18 cellular contexts compared by ENCODE assay signal in genomic region chr5:68404246-68404645, GRCh38.
DNase-seq lines count a peak whose midpoint lies in the region; ATAC-seq, FAIRE-seq and TF ChIP-seq lines count a peak whose summit lies in the region.
"Had no signal": no experiment of that assay in that cellular context is flagged by ENCODE, and none has a peak within 500 bp of the region (broad histone marks: within the 10 kb centered on the region; RNA-seq: fewer than 3 reads in every experiment).

No MANE protein-coding gene starts in this region.

- TF ChIP-seq RAD21 in A549 (conservative IDR thresholded peaks at IDR 0.05 in 1 of 2, IDR thresholded peaks at IDR 0.05 in 1 of 2): no peak

- H3K27ac ChIP-seq in A549 (peak overlapping the region in 1 of 2 experiments; percentile 66; a peak in 3 of 6 replicates), colonic mucosa (peak overlapping the region; percentile 67), mucosa of rectum (ENCODE audit: low read depth in 2 of 2, low read length in 2 of 2) (peak overlapping the region; percentile 16 to 48), transverse colon (peak overlapping the region in 3 of 4 donors; percentile 22 to 72 (median 46))
- H3K27ac ChIP-seq in naive thymus-derived CD4-positive, alpha-beta T cell (ENCODE audit: low read depth, low read length): no peak overlapping the region
- H3K27ac ChIP-seq: 22Rv1, BLaER1 had no signal

- no peak for ATAC-seq in A549
- no peak for ATAC-seq in GM21360 (IDR thresholded peaks at IDR 0.05; ENCODE audit: unreplicated experiment)
- no peak for ATAC-seq in effector memory CD8-positive, alpha-beta T cell (replicated peaks)
- no peak for ATAC-seq in naive thymus-derived CD4-positive, alpha-beta T cell
- ATAC-seq: HepG2 had no signal

- TF ChIP-seq CTCF in A549 (IDR thresholded peaks at IDR 0.05) (no peak), colonic mucosa (IDR thresholded peaks at IDR 0.05) (no peak), transverse colon (IDR thresholded peaks at IDR 0.05) (no peak)

- in situ Hi-C loops in transverse colon (cut with MboI; ENCODE audit: low pct_ligation_motif_present in 1 of 4, low pct_unique_long_range_greater_than_20kb in 1 of 4, low sequenced_read_pairs in 3 of 4): no loop called here

- POLR2A ChIA-PET in A549 (lab: Yijun Ruan, JAX): no interaction called here
- POLR2A ChIA-PET in naive thymus-derived CD4-positive, alpha-beta T cell (lab: Charles Lee): no interaction called here

- CTCF ChIA-PET in A549 (lab: Yijun Ruan, JAX): interaction anchor here (0.6 kb wide), 1 partner anchor 31 kb away, joined by 3 read pairs; no protein-coding TSS in a partner anchor
- CTCF ChIA-PET in naive thymus-derived CD4-positive, alpha-beta T cell (lab: Charles Lee): interaction anchor here (0.6 kb wide), 1 partner anchor 1157 kb away, joined by 4 read pairs; no protein-coding TSS in a partner anchor

- no peaks in the 10 kb centered on the region for H3K9me3 Mint-ChIP-seq in effector memory CD8-positive, alpha-beta T cell
- peaks cover 0 to 4% (median 0%) of the 10 kb centered on the region in 11 donors for H3K9me3 Mint-ChIP-seq in naive thymus-derived CD4-positive, alpha-beta T cell

- no peak overlapping the region for H3K9ac ChIP-seq in colonic mucosa (ENCODE audit: low read depth in 2 of 2, low read length in 2 of 2)
- H3K9ac ChIP-seq in mucosa of rectum (ENCODE audit: low read depth in 1 of 2, low read length in 2 of 2): no peak overlapping the region
- H3K9ac ChIP-seq: BLaER1 had no signal

- no peak for TF ChIP-seq POLR2A in A549 (IDR thresholded peaks at IDR 0.05; ENCODE audit: low read length)
- TF ChIP-seq POLR2A in transverse colon (IDR thresholded peaks at IDR 0.05): no peak

- DNase-seq in A549 (ENCODE audit: low read depth in 1 of 2, low spot score in 1 of 2): no peak
- no peak for DNase-seq in colonic mucosa
- no peak for DNase-seq in transverse colon
- DNase-seq in effector memory CD8-positive, alpha-beta T cell: no peak
- DNase-seq in naive thymus-derived CD4-positive, alpha-beta T cell: no peak
- DNase-seq: Calu3; CD4-positive, alpha-beta memory T cell; DMS79 treated with DMSO at 0.1 percent for 48 hours; GF-D8; GOT3; H7 had no signal

- H3K36me3 ChIP-seq in colonic mucosa: no peaks in the 10 kb centered on the region
- no peaks in the 10 kb centered on the region for H3K36me3 ChIP-seq in mucosa of rectum (ENCODE audit: control insufficient read depth in 2 of 2, insufficient read depth in 2 of 2, low read length in 2 of 2)
- H3K36me3 ChIP-seq in transverse colon: no peaks in the 10 kb centered on the region
- no peaks in the 10 kb centered on the region for H3K36me3 ChIP-seq in naive thymus-derived CD4-positive, alpha-beta T cell (ENCODE audit: control insufficient read depth in 2 of 3, insufficient read depth in 3 of 3, low read length in 3 of 3)
- H3K36me3 ChIP-seq: BLaER1 had no signal

- no peak overlapping the region for H3K4me3 Mint-ChIP-seq in effector memory CD8-positive, alpha-beta T cell
- H3K4me3 Mint-ChIP-seq in naive thymus-derived CD4-positive, alpha-beta T cell: no peak overlapping the region
- H3K4me3 Mint-ChIP-seq: CD14-positive monocyte; CD4-positive, alpha-beta memory T cell; IgD-negative memory B cell had no signal

- no peak overlapping the region for H3K4me3 ChIP-seq in A549
- H3K4me3 ChIP-seq in colonic mucosa: no peak overlapping the region
- H3K4me3 ChIP-seq in mucosa of rectum (ENCODE audit: low read length in 2 of 2): no peak overlapping the region
- H3K4me3 ChIP-seq in transverse colon: no peak overlapping the region
- no peak overlapping the region for H3K4me3 ChIP-seq in naive thymus-derived CD4-positive, alpha-beta T cell (ENCODE audit: low read length)
- H3K4me3 ChIP-seq: BLaER1 had no signal

- peaks cover 4% of the 10 kb centered on the region for H3K36me3 Mint-ChIP-seq in effector memory CD8-positive, alpha-beta T cell (ENCODE audit: insufficient read depth)
- H3K36me3 Mint-ChIP-seq in naive thymus-derived CD4-positive, alpha-beta T cell: peaks cover 0 to 5% (median 0%) of the 10 kb centered on the region in 5 donors
- H3K36me3 Mint-ChIP-seq: CD14-positive monocyte; CD4-positive, alpha-beta memory T cell had no signal

- H3K4me2 ChIP-seq in A549: no peak overlapping the region
- H3K4me2 ChIP-seq: BLaER1 had no signal

- no peak for FAIRE-seq in A549 (lab: Jason Lieb, UNC)
- FAIRE-seq: HepG2 had no signal

- peaks cover 33% of the 10 kb centered on the region for H3K4me1 ChIP-seq in A549
- H3K4me1 ChIP-seq in colonic mucosa: peaks cover 6% of the 10 kb centered on the region
- peaks cover 7 to 23% of the 10 kb centered on the region in 2 donors for H3K4me1 ChIP-seq in mucosa of rectum (ENCODE audit: control insufficient read depth in 2 of 2, insufficient read depth in 2 of 2, low read length in 2 of 2)
- peaks cover 5 to 30% (median 13%) of the 10 kb centered on the region in 4 donors for H3K4me1 ChIP-seq in transverse colon
- peaks cover 8 to 18% of the 10 kb centered on the region in 2 donors for H3K4me1 ChIP-seq in naive thymus-derived CD4-positive, alpha-beta T cell (ENCODE audit: control insufficient read depth in 2 of 2, insufficient read depth in 2 of 2, low read length in 2 of 2)

- TF ChIP-seq EP300 in A549 (IDR thresholded peaks at IDR 0.05) (no peak), transverse colon (IDR thresholded peaks at IDR 0.05; ENCODE audit: low read depth) (no peak)

- H3K4me1 Mint-ChIP-seq in effector memory CD8-positive, alpha-beta T cell (ENCODE audit: low read depth in 2 of 2): peaks cover 16 to 29% of the 10 kb centered on the region in 2 donors
- H3K4me1 Mint-ChIP-seq in naive thymus-derived CD4-positive, alpha-beta T cell: peaks cover 12 to 26% (median 14%) of the 10 kb centered on the region in 7 donors

- H3K27me3 ChIP-seq in colonic mucosa: no peaks in the 10 kb centered on the region
- H3K27me3 ChIP-seq in mucosa of rectum (ENCODE audit: control insufficient read depth in 2 of 2, insufficient read depth in 2 of 2, low read length in 2 of 2): no peaks in the 10 kb centered on the region
- H3K27me3 ChIP-seq in transverse colon: no peaks in the 10 kb centered on the region
- H3K27me3 ChIP-seq in naive thymus-derived CD4-positive, alpha-beta T cell (ENCODE audit: control insufficient read depth in 2 of 2, insufficient read depth in 2 of 2, low read length in 2 of 2): no peaks in the 10 kb centered on the region
- H3K27me3 ChIP-seq: BLaER1 had no signal

- no peaks in the 10 kb centered on the region for H3K27me3 Mint-ChIP-seq in effector memory CD8-positive, alpha-beta T cell
- no peaks in the 10 kb centered on the region for H3K27me3 Mint-ChIP-seq in naive thymus-derived CD4-positive, alpha-beta T cell
- H3K27me3 Mint-ChIP-seq: CD4-positive, alpha-beta memory T cell; IgD-negative memory B cell had no signal

- intact Hi-C loops in colonic mucosa (cut with DNase I): no loop called here
- intact Hi-C loops in transverse colon (cut with DNase I; ENCODE audit: low total_unique reads): no loop called here
- intact Hi-C loops in naive thymus-derived CD4-positive, alpha-beta T cell (cut with micrococcal nuclease): no loop called here

- H3K27ac Mint-ChIP-seq in effector memory CD8-positive, alpha-beta T cell: peak overlapping the region in 1 of 2 donors; percentile 80
- H3K27ac Mint-ChIP-seq in naive thymus-derived CD4-positive, alpha-beta T cell: peak overlapping the region in 1 of 9 donors; percentile 6

- H3K9me3 ChIP-seq in A549: peaks cover 15% of the 10 kb centered on the region; the same call in 2 of the 3 replicates
- no peaks in the 10 kb centered on the region for H3K9me3 ChIP-seq in colonic mucosa
- no peaks in the 10 kb centered on the region for H3K9me3 ChIP-seq in mucosa of rectum (ENCODE audit: control insufficient read depth in 2 of 2, low read length in 2 of 2)
- no peaks in the 10 kb centered on the region for H3K9me3 ChIP-seq in transverse colon
- no peaks in the 10 kb centered on the region for H3K9me3 ChIP-seq in naive thymus-derived CD4-positive, alpha-beta T cell (ENCODE audit: control insufficient read depth in 2 of 3, low read length in 3 of 3)
- H3K9me3 ChIP-seq: BLaER1 had no signal

TF ChIP-seq in A549, 52 proteins besides CTCF, POLR2A, EP300 and RAD21:
- TF ChIP-seq MAFK (IDR thresholded peaks at IDR 0.05; ENCODE audit: partially characterized antibody) (peak; percentile 14), NPAS2 (CRISPR knock-in tag; IDR thresholded peaks at IDR 0.05; ENCODE audit: borderline replicate concordance) (no peak)
TF ChIP-seq in A549: peak in this region for 1.
